33 cellular contexts compared by ENCODE assay signal in the genomic region with DNA sequence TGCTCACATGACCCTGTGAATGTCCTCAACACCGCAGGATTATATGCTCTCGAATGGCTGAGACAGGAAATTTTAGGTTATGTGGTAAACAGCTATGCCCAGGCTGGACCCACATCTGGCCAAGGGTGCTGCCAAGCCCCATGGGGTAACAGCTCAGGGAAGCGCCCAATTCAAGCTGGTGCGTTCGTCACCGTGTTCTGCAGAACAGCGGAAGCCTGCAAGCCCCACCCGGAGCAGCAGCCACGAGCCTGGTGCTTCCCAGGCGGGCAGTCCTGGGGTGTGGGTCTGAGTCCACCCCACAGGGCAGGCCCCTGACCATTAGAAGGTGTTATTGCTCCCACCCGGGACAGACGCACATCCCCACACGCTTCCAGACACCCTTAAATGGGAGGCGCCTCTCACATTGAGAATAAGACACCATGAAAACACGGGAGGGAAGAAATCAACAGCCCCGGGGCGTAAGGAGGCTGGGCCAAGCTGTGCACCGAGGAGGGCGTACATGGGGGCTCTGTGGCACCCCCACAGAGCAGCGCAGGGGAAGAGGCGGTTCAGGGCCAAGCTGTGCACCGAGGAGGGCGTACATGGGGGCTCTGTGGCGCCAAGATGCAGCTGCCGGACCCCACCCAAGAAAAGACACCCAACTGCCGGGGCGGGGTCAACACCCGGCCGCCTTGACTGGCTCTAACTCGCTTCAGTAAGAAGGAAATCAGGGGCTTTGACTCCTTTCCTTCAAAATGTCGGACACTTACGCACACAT. TPM values are rescaled to one million over a fixed set of nuclear protein-coding genes. Genes with fewer than 3 reads are reported as not detected.
DNase-seq lines count a peak whose midpoint lies in the region; ATAC-seq and TF ChIP-seq lines count a peak whose summit lies in the region.
"Had no signal": no experiment of that assay in that cellular context is flagged by ENCODE, and none has a peak within 500 bp of the region (broad histone marks: within the 10 kb centered on the region; RNA-seq: fewer than 3 reads in every experiment).

No MANE protein-coding gene starts in this region.

- H3K4me3 Mint-ChIP-seq in activated naive CD8-positive, alpha-beta T cell treated with anti-CD3 and anti-CD28 coated beads, Interleukin-2, amount 10 ng/mL, durations not matched to agents 7 days and 5 days: no peak overlapping the region
- no peak overlapping the region for H3K4me3 Mint-ChIP-seq in activated naive CD8-positive, alpha-beta T cell treated with anti-CD3 and anti-CD28 coated beads, Interleukin-2, amount 50 U/mL, for 24 hours
- H3K4me3 Mint-ChIP-seq in immature natural killer cell: peak overlapping the region; percentile 79 to 86 (median 83)
- H3K4me3 Mint-ChIP-seq: HFFc6, neural progenitor cell had no signal

- POLR2A ChIA-PET in activated naive CD8-positive, alpha-beta T cell treated with anti-CD3 and anti-CD28 coated beads, Interleukin-2, amount 10 ng/mL, durations not matched to agents 7 days and 5 days (lab: Charles Lee): interaction anchor here (1.0 to 1.1 kb wide), 2 partner anchors 10 to 47 kb away, joined by 3 read pairs; no protein-coding TSS in a partner anchor
- POLR2A ChIA-PET in RWPE1 (lab: Yijun Ruan, JAX; ENCODE audit: low non-redundant PET): no interaction called here

- H3K27ac Mint-ChIP-seq in activated naive CD8-positive, alpha-beta T cell treated with anti-CD3 and anti-CD28 coated beads, Interleukin-2, amount 10 ng/mL, durations not matched to agents 7 days and 5 days: peak overlapping the region; percentile 51
- no peak overlapping the region for H3K27ac Mint-ChIP-seq in activated naive CD8-positive, alpha-beta T cell treated with anti-CD3 and anti-CD28 coated beads, Interleukin-2, amount 50 U/mL, for 24 hours
- H3K27ac Mint-ChIP-seq in immature natural killer cell: peak overlapping the region; percentile 84 to 99 (median 98)
- H3K27ac Mint-ChIP-seq: HFFc6, neural progenitor cell had no signal

- CTCF ChIA-PET in RWPE1 (lab: Yijun Ruan, JAX): no interaction called here

- peaks cover 9% of the 10 kb centered on the region for H3K4me1 Mint-ChIP-seq in activated naive CD8-positive, alpha-beta T cell treated with anti-CD3 and anti-CD28 coated beads, Interleukin-2, amount 10 ng/mL, durations not matched to agents 7 days and 5 days
- peaks cover 17% of the 10 kb centered on the region for H3K4me1 Mint-ChIP-seq in activated naive CD8-positive, alpha-beta T cell treated with anti-CD3 and anti-CD28 coated beads, Interleukin-2, amount 50 U/mL, for 24 hours
- H3K4me1 Mint-ChIP-seq in immature natural killer cell: peaks cover 39 to 50% of the 10 kb centered on the region in 2 donors

- DNase-seq in activated naive CD8-positive, alpha-beta T cell treated with anti-CD3 and anti-CD28 coated beads, Interleukin-2, amount 10 ng/mL, durations not matched to agents 7 days and 5 days: no peak
- DNase-seq in activated naive CD8-positive, alpha-beta T cell treated with anti-CD3 and anti-CD28 coated beads, Interleukin-2, amount 50 U/mL, for 24 hours: no peak
- no peak for DNase-seq in RWPE1 (ENCODE audit: low spot score)
- DNase-seq in immature natural killer cell: peak; percentile 89 to 90 (median 90)
- DNase-seq in stimulated activated CD8-positive, alpha-beta memory T cell treated with anti-CD3 and anti-CD28 coated beads, Interleukin-4, amount 100 ng/mL, for 48 hours: peak; percentile 27
- DNase-seq in COR-L47 (lab: John Stamatoyannopoulos, UW): no peak
- DNase-seq in substantia nigra (lab: John Stamatoyannopoulos, UW): no peak
- DNase-seq in activated CD4-positive, alpha-beta T cell treated with anti-CD3 and anti-CD28 coated beads, Interleukin-2, amount 50 U/mL, for 48 hours: no peak
- DNase-seq: activated CD8-positive, alpha-beta memory T cell treated with anti-CD3 and anti-CD28 coated beads, Interleukin-2, amount 50 U/mL, for 4 hours; activated effector memory CD4-positive, alpha-beta T cell treated with Interleukin-2 at 50 U/mL for 16 hours; brain microvascular endothelial cell; DMS 273 treated with DMSO at 0.1 percent for 48 hours; EL; GM23248; head of caudate nucleus; HFFc6; Kasumi-1; kidney glomerular epithelial cell; lower lobe of right lung; MV-4-11; NCI-H1436 treated with DMSO at 0.1 percent for 48 hours; NCI-H2107; NCI-H446 treated with DMSO at 0.1 percent for 48 hours; posterior cingulate gyrus; sigmoid colon; stimulated activated CD4-positive, alpha-beta T cell treated with anti-CD3 and anti-CD28 coated beads, Interleukin-4, amount 100 ng/mL, for 4 hours; stimulated activated naive CD4-positive, alpha-beta T cell treated with Interleukin-2 at 50 U/mL for 16 hours; testis had no signal

- ATAC-seq in activated naive CD8-positive, alpha-beta T cell treated with anti-CD3 and anti-CD28 coated beads, Interleukin-2, amount 10 ng/mL, durations not matched to agents 7 days and 5 days (ENCODE audit: low read depth): no peak
- no peak for ATAC-seq in activated naive CD8-positive, alpha-beta T cell treated with anti-CD3 and anti-CD28 coated beads, Interleukin-2, amount 50 U/mL, for 24 hours
- ATAC-seq: lower lobe of right lung had no signal

- no peak for TF ChIP-seq CTCF in RWPE1 (conservative IDR thresholded peaks at IDR 0.05; ENCODE audit: low read depth)

- H3K27me3 Mint-ChIP-seq in activated naive CD8-positive, alpha-beta T cell treated with anti-CD3 and anti-CD28 coated beads, Interleukin-2, amount 10 ng/mL, durations not matched to agents 7 days and 5 days: no peaks in the 10 kb centered on the region
- H3K27me3 Mint-ChIP-seq in activated naive CD8-positive, alpha-beta T cell treated with anti-CD3 and anti-CD28 coated beads, Interleukin-2, amount 50 U/mL, for 24 hours: no peaks in the 10 kb centered on the region
- peaks cover 36 to 50% (median 40%) of the 10 kb centered on the region in 3 donors for H3K27me3 Mint-ChIP-seq in immature natural killer cell (ENCODE audit: low read depth in 3 of 3)

- peak overlapping the region; percentile 28 for H3K27ac ChIP-seq in RWPE1
- no peak overlapping the region for H3K27ac ChIP-seq in substantia nigra (ENCODE audit: low read depth, low read length, poor library complexity, severe bottlenecking)
- H3K27ac ChIP-seq: brain microvascular endothelial cell, GM23248, lower lobe of right lung, neural progenitor cell, sigmoid colon, testis, vagina had no signal

- peaks cover 9% of the 10 kb centered on the region for H3K36me3 Mint-ChIP-seq in activated naive CD8-positive, alpha-beta T cell treated with anti-CD3 and anti-CD28 coated beads, Interleukin-2, amount 10 ng/mL, durations not matched to agents 7 days and 5 days
- H3K36me3 Mint-ChIP-seq in activated naive CD8-positive, alpha-beta T cell treated with anti-CD3 and anti-CD28 coated beads, Interleukin-2, amount 50 U/mL, for 24 hours (ENCODE audit: low read depth): peaks cover 6% of the 10 kb centered on the region
- H3K36me3 Mint-ChIP-seq in immature natural killer cell: peaks cover 3 to 12% (median 9%) of the 10 kb centered on the region in 3 donors

- H3K9me3 Mint-ChIP-seq in activated naive CD8-positive, alpha-beta T cell treated with anti-CD3 and anti-CD28 coated beads, Interleukin-2, amount 10 ng/mL, durations not matched to agents 7 days and 5 days: no peaks in the 10 kb centered on the region
- no peaks in the 10 kb centered on the region for H3K9me3 Mint-ChIP-seq in activated naive CD8-positive, alpha-beta T cell treated with anti-CD3 and anti-CD28 coated beads, Interleukin-2, amount 50 U/mL, for 24 hours
- no peaks in the 10 kb centered on the region for H3K9me3 Mint-ChIP-seq in immature natural killer cell
- H3K9me3 Mint-ChIP-seq: HFFc6, neural progenitor cell had no signal

RNA-seq across cellular contexts. Expression of a gene that starts 2.9 kb away (rescaled TPM):
- total RNA-seq in activated naive CD8-positive, alpha-beta T cell treated with anti-CD3 and anti-CD28 coated beads, Interleukin-2, amount 10 ng/mL, durations not matched to agents 7 days and 5 days: 100 to 1,000 TPM; 505 to 513 TPM
- 1,000 to 10,000 TPM; 2,079 to 2,787 (median 2,690) TPM for polyA plus RNA-seq in immature natural killer cell

RNA-seq across cellular contexts. Expression of a gene that starts 9.1 kb away (rescaled TPM):
- total RNA-seq in activated naive CD8-positive, alpha-beta T cell treated with anti-CD3 and anti-CD28 coated beads, Interleukin-2, amount 10 ng/mL, durations not matched to agents 7 days and 5 days: 10 to 100 TPM; 80.7 to 84.2 TPM
- polyA plus RNA-seq in immature natural killer cell: 10 to 100 TPM; 79.4 to 96.6 (median 87.6) TPM

RNA-seq across cellular contexts. Expression of a gene that starts 15.4 kb away (rescaled TPM):
- under 1 TPM in 1 of 2 experiments, not detected in 1; 0.68 TPM for total RNA-seq in activated naive CD8-positive, alpha-beta T cell treated with anti-CD3 and anti-CD28 coated beads, Interleukin-2, amount 10 ng/mL, durations not matched to agents 7 days and 5 days
- under 1 TPM in 2 of 3 donors, not detected in 1; 0.64 to 0.80 TPM for polyA plus RNA-seq in immature natural killer cell
- total RNA-seq: GM23248; HFFc6; lower lobe of right lung; RPMI7951; sigmoid colon; SK-MEL-5; T-helper 1 cell treated with Interleukin-12 subunit alpha and Interleukin-12 subunit beta and Interleukin-4 antibody, amounts not matched to agents 30 ng/mL and 1 ng/mL, for 36 hours; vagina had no signal
- polyA plus RNA-seq: GM23248 had no signal

RNA-seq across cellular contexts. Expression of a gene that starts 32.5 kb away (rescaled TPM):
- total RNA-seq in activated naive CD8-positive, alpha-beta T cell treated with anti-CD3 and anti-CD28 coated beads, Interleukin-2, amount 10 ng/mL, durations not matched to agents 7 days and 5 days: 10 to 100 TPM; 14.4 to 15.0 TPM
- polyA plus RNA-seq in immature natural killer cell: 10 to 100 TPM in 2 of 3 donors, 1 to 10 TPM in 1; 9.0 to 12.4 (median 11.7) TPM
- total RNA-seq: GM23248, HFFc6, RPMI7951, SK-MEL-5, vagina had no signal

RNA-seq across cellular contexts. Expression of a gene that starts 52.4 kb away (rescaled TPM):
- 100 to 1,000 TPM; 227 to 229 TPM for total RNA-seq in activated naive CD8-positive, alpha-beta T cell treated with anti-CD3 and anti-CD28 coated beads, Interleukin-2, amount 10 ng/mL, durations not matched to agents 7 days and 5 days
- 100 to 1,000 TPM; 129 to 157 (median 141) TPM for polyA plus RNA-seq in immature natural killer cell

Comparison
In these comparisons a context has a peak if more than half of its experiments do, and no peak if none do; other contexts are left out.
1. DNase-seq: peak in immature natural killer cell (3 of 3) and stimulated activated CD8-positive, alpha-beta memory T cell treated with anti-CD3 and anti-CD28 coated beads, Interleukin-4, amount 100 ng/mL, for 48 hours (single experiment); none in activated naive CD8-positive, alpha-beta T cell treated with anti-CD3 and anti-CD28 coated beads, Interleukin-2, amount 10 ng/mL, durations not matched to agents 7 days and 5 days (single experiment), activated naive CD8-positive, alpha-beta T cell treated with anti-CD3 and anti-CD28 coated beads, Interleukin-2, amount 50 U/mL, for 24 hours (single experiment), RWPE1 (single experiment), COR-L47 (single experiment), substantia nigra (0 of 49) and activated CD4-positive, alpha-beta T cell treated with anti-CD3 and anti-CD28 coated beads, Interleukin-2, amount 50 U/mL, for 48 hours (0 of 2).
2. H3K4me3 Mint-ChIP-seq: peak in immature natural killer cell (5 of 5); none in activated naive CD8-positive, alpha-beta T cell treated with anti-CD3 and anti-CD28 coated beads, Interleukin-2, amount 10 ng/mL, durations not matched to agents 7 days and 5 days (single experiment) and activated naive CD8-positive, alpha-beta T cell treated with anti-CD3 and anti-CD28 coated beads, Interleukin-2, amount 50 U/mL, for 24 hours (single experiment).